ENCODE assay signal across 1 cellular context in genomic region chr10:5981529-5981928, GRCh38.
TF ChIP-seq lines count a peak whose summit lies in the region.

No MANE protein-coding gene starts in this region.

TF ChIP-seq in K562, 482 proteins besides CTCF, POLR2A, EP300 and RAD21 (continued from another document and continues in another):
- TF ChIP-seq E2F6 (IDR thresholded peaks at IDR 0.05; ENCODE audit: borderline replicate concordance in 1 of 2, extremely low read depth in 1 of 2, insufficient read depth in 1 of 2, insufficient read length in 1 of 2, low read depth in 1 of 2, low read length in 1 of 2, poor library complexity in 1 of 2, severe bottlenecking in 1 of 2) (peak in 1 of 2 experiments; percentile 26), SMARCE1 (IDR thresholded peaks at IDR 0.05) (peak; percentile 50; the same call in 1 of the 2 replicates), SRSF9 (IDR thresholded peaks at IDR 0.05; ENCODE audit: borderline replicate concordance, low read depth, low read length) (no peak), CTBP1 (IDR thresholded peaks at IDR 0.05; ENCODE audit: borderline replicate concordance) (peak; percentile 73; the same call in 1 of the 2 replicates), NRF1 (conservative IDR thresholded peaks at IDR 0.05 in 1 of 2, IDR thresholded peaks at IDR 0.05 in 1 of 2) (no peak), ZNF57 (CRISPR knock-in tag; IDR thresholded peaks at IDR 0.05) (no peak), ZNF655 (CRISPR knock-in tag; IDR thresholded peaks at IDR 0.05) (no peak), TEAD1 (CRISPR knock-in tag; IDR thresholded peaks at IDR 0.05) (0 out of 4 replicates have a peak, but pooled peaks of 1 of the 2 experiments have one; percentile 20), TCF3 (CRISPR knock-in tag; IDR thresholded peaks at IDR 0.05) (peak; percentile 87), NCOA4 (IDR thresholded peaks at IDR 0.05; ENCODE audit: partially characterized antibody) (no peak), E2F3 (CRISPR knock-in tag; IDR thresholded peaks at IDR 0.05) (no peak), MTA2 (IDR thresholded peaks at IDR 0.05; ENCODE audit: low read depth) (peak; percentile 78), MAFF (IDR thresholded peaks at IDR 0.05; ENCODE audit: low read length) (peak; percentile 10; the same call in 1 of the 2 replicates), BRF1 (IDR thresholded peaks at IDR 0.05; ENCODE audit: borderline replicate concordance, extremely low read depth, insufficient read length) (no peak), ELF2 (CRISPR knock-in tag; IDR thresholded peaks at IDR 0.05) (no peak), ZNF174 (CRISPR knock-in tag; IDR thresholded peaks at IDR 0.05) (no peak), ZNF592 (IDR thresholded peaks at IDR 0.05) (no peak), SP1 (CRISPR knock-in tag; IDR thresholded peaks at IDR 0.05) (no peak), CHD2 (IDR thresholded peaks at IDR 0.05; ENCODE audit: low read depth, low read length) (no peak), SOX6 (IDR thresholded peaks at IDR 0.05) (peak; percentile 76), BCOR (IDR thresholded peaks at IDR 0.05) (peak; percentile 30; the same call in 1 of the 2 replicates), ZNF778 (CRISPR knock-in tag; IDR thresholded peaks at IDR 0.05) (no peak), RHOXF2B (CRISPR knock-in tag; conservative IDR thresholded peaks at IDR 0.05) (no peak), EZH2 (IDR thresholded peaks at IDR 0.05; ENCODE audit: borderline replicate concordance, low read depth, low read length) (no peak), MTA3 (IDR thresholded peaks at IDR 0.05; ENCODE audit: borderline replicate concordance) (0 out of 2 replicates have a peak, but pooled peaks have one; percentile 27), BDP1 (IDR thresholded peaks at IDR 0.05; ENCODE audit: insufficient read depth, insufficient read length) (no peak)
- TF ChIP-seq, protein P1, sequence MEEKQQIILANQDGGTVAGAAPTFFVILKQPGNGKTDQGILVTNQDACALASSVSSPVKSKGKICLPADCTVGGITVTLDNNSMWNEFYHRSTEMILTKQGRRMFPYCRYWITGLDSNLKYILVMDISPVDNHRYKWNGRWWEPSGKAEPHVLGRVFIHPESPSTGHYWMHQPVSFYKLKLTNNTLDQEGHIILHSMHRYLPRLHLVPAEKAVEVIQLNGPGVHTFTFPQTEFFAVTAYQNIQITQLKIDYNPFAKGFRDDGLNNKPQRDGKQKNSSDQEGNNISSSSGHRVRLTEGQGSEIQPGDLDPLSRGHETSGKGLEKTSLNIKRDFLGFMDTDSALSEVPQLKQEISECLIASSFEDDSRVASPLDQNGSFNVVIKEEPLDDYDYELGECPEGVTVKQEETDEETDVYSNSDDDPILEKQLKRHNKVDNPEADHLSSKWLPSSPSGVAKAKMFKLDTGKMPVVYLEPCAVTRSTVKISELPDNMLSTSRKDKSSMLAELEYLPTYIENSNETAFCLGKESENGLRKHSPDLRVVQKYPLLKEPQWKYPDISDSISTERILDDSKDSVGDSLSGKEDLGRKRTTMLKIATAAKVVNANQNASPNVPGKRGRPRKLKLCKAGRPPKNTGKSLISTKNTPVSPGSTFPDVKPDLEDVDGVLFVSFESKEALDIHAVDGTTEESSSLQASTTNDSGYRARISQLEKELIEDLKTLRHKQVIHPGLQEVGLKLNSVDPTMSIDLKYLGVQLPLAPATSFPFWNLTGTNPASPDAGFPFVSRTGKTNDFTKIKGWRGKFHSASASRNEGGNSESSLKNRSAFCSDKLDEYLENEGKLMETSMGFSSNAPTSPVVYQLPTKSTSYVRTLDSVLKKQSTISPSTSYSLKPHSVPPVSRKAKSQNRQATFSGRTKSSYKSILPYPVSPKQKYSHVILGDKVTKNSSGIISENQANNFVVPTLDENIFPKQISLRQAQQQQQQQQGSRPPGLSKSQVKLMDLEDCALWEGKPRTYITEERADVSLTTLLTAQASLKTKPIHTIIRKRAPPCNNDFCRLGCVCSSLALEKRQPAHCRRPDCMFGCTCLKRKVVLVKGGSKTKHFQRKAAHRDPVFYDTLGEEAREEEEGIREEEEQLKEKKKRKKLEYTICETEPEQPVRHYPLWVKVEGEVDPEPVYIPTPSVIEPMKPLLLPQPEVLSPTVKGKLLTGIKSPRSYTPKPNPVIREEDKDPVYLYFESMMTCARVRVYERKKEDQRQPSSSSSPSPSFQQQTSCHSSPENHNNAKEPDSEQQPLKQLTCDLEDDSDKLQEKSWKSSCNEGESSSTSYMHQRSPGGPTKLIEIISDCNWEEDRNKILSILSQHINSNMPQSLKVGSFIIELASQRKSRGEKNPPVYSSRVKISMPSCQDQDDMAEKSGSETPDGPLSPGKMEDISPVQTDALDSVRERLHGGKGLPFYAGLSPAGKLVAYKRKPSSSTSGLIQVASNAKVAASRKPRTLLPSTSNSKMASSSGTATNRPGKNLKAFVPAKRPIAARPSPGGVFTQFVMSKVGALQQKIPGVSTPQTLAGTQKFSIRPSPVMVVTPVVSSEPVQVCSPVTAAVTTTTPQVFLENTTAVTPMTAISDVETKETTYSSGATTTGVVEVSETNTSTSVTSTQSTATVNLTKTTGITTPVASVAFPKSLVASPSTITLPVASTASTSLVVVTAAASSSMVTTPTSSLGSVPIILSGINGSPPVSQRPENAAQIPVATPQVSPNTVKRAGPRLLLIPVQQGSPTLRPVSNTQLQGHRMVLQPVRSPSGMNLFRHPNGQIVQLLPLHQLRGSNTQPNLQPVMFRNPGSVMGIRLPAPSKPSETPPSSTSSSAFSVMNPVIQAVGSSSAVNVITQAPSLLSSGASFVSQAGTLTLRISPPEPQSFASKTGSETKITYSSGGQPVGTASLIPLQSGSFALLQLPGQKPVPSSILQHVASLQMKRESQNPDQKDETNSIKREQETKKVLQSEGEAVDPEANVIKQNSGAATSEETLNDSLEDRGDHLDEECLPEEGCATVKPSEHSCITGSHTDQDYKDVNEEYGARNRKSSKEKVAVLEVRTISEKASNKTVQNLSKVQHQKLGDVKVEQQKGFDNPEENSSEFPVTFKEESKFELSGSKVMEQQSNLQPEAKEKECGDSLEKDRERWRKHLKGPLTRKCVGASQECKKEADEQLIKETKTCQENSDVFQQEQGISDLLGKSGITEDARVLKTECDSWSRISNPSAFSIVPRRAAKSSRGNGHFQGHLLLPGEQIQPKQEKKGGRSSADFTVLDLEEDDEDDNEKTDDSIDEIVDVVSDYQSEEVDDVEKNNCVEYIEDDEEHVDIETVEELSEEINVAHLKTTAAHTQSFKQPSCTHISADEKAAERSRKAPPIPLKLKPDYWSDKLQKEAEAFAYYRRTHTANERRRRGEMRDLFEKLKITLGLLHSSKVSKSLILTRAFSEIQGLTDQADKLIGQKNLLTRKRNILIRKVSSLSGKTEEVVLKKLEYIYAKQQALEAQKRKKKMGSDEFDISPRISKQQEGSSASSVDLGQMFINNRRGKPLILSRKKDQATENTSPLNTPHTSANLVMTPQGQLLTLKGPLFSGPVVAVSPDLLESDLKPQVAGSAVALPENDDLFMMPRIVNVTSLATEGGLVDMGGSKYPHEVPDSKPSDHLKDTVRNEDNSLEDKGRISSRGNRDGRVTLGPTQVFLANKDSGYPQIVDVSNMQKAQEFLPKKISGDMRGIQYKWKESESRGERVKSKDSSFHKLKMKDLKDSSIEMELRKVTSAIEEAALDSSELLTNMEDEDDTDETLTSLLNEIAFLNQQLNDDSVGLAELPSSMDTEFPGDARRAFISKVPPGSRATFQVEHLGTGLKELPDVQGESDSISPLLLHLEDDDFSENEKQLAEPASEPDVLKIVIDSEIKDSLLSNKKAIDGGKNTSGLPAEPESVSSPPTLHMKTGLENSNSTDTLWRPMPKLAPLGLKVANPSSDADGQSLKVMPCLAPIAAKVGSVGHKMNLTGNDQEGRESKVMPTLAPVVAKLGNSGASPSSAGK (IDR thresholded peaks at IDR 0.05), result peak; percentile 56
- TF ChIP-seq, protein P2, sequence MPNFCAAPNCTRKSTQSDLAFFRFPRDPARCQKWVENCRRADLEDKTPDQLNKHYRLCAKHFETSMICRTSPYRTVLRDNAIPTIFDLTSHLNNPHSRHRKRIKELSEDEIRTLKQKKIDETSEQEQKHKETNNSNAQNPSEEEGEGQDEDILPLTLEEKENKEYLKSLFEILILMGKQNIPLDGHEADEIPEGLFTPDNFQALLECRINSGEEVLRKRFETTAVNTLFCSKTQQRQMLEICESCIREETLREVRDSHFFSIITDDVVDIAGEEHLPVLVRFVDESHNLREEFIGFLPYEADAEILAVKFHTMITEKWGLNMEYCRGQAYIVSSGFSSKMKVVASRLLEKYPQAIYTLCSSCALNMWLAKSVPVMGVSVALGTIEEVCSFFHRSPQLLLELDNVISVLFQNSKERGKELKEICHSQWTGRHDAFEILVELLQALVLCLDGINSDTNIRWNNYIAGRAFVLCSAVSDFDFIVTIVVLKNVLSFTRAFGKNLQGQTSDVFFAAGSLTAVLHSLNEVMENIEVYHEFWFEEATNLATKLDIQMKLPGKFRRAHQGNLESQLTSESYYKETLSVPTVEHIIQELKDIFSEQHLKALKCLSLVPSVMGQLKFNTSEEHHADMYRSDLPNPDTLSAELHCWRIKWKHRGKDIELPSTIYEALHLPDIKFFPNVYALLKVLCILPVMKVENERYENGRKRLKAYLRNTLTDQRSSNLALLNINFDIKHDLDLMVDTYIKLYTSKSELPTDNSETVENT (CRISPR knock-in tag; IDR thresholded peaks at IDR 0.05), result no peak
- TF ChIP-seq, protein P3, sequence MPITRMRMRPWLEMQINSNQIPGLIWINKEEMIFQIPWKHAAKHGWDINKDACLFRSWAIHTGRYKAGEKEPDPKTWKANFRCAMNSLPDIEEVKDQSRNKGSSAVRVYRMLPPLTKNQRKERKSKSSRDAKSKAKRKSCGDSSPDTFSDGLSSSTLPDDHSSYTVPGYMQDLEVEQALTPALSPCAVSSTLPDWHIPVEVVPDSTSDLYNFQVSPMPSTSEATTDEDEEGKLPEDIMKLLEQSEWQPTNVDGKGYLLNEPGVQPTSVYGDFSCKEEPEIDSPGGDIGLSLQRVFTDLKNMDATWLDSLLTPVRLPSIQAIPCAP (CRISPR knock-in tag; IDR thresholded peaks at IDR 0.05; ENCODE audit: borderline replicate concordance), result no peak
- TF ChIP-seq, protein P4, sequence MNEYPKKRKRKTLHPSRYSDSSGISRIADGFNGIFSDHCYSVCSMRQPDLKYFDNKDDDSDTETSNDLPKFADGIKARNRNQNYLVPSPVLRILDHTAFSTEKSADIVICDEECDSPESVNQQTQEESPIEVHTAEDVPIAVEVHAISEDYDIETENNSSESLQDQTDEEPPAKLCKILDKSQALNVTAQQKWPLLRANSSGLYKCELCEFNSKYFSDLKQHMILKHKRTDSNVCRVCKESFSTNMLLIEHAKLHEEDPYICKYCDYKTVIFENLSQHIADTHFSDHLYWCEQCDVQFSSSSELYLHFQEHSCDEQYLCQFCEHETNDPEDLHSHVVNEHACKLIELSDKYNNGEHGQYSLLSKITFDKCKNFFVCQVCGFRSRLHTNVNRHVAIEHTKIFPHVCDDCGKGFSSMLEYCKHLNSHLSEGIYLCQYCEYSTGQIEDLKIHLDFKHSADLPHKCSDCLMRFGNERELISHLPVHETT (CRISPR knock-in tag; conservative IDR thresholded peaks at IDR 0.05 in 1 of 2, IDR thresholded peaks at IDR 0.05 in 1 of 2), result 0 out of 4 replicates have a peak, but pooled peaks of 1 of the 2 experiments have one; percentile 41
- TF ChIP-seq, protein P5, sequence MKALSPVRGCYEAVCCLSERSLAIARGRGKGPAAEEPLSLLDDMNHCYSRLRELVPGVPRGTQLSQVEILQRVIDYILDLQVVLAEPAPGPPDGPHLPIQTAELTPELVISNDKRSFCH (CRISPR knock-in tag; IDR thresholded peaks at IDR 0.05), result no peak
- TF ChIP-seq, protein P5 (tag; IDR thresholded peaks at IDR 0.05), result no peak
